ENCODE assay signal across 29 cellular contexts in the genomic region with DNA sequence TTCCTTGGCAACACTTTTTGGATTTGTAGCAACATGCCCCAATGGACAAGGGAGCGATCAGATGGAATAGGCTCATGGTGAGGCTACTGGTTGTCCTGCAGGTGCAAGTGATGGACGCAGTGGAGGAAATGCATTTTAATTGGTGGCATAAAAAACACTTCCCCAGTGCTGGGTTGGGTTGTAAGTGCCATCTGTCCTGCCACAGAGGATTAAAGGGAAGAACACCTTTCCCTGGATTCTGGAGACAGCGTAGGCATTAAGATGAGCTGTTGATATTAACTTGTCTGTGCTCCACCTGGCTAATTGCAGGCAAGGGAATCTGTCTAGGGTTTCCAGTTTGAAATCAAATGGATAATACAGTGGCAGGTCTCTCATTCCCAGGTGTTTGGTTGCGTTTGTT.
"Had no signal": no experiment of that assay in that cellular context is flagged by ENCODE, and none has a peak within 500 bp of the region (broad histone marks: within the 10 kb centered on the region; RNA-seq: fewer than 3 reads in every experiment).

No MANE protein-coding gene starts in this region.

- H3K27ac Mint-ChIP-seq: activated CD4-positive, alpha-beta T cell treated with anti-CD3 and anti-CD28 coated beads for 36 hours; activated CD8-positive, alpha-beta memory T cell treated with anti-CD3 and anti-CD28 coated beads, Interleukin-2, amount 10 ng/mL, durations not matched to agents 7 days and 5 days; activated CD8-positive, alpha-beta T cell treated with anti-CD3 and anti-CD28 coated beads, Interleukin-2, amount 10 ng/mL, durations not matched to agents 7 days and 5 days; activated naive CD8-positive, alpha-beta T cell; activated T-cell treated with anti-CD3 and anti-CD28 coated beads, Interleukin-2, amount 50 U/mL, for 72 hours; dendritic cell treated with granulocyte-macrophage colony-stimulating factor and Interleukin-4, amounts not matched to agents 40 ng/mL and 50 ng/mL, for 4 days; endodermal cell; immature natural killer cell; mesothelial cell of epicardium; naive thymus-derived CD4-positive, alpha-beta T cell; stimulated activated memory B cell treated with anti-CD40 and anti-IgM and Interleukin-4, amounts not matched to agents 10 μg/mL and 1 μg/mL and 100 μg/mL, for 72 hours; stimulated activated naive CD8-positive, alpha-beta T cell treated with anti-CD3 and anti-CD28 coated beads, Interleukin-15, amount 100 ng/mL, for 72 hours; type B pancreatic cell had no signal

- H3K36me3 ChIP-seq: ovary, prostate gland, sigmoid colon, uterus had no signal

- H3K27ac ChIP-seq: ovary, prostate gland, sigmoid colon, uterus had no signal

- H3K27me3 ChIP-seq: ovary, sigmoid colon, uterus had no signal

- H3K9me3 Mint-ChIP-seq: endodermal cell, mesothelial cell of epicardium, type B pancreatic cell had no signal

- H3K4me1 ChIP-seq: prostate gland, sigmoid colon had no signal

- H3K9me3 ChIP-seq: ovary, prostate gland, sigmoid colon, uterus had no signal

- DNase-seq: activated CD4-positive, alpha-beta T cell treated with anti-CD3 and anti-CD28 coated beads for 36 hours; activated CD4-positive, CD25-positive, alpha-beta regulatory T cell; activated CD8-positive, alpha-beta memory T cell treated with anti-CD3 and anti-CD28 coated beads, Interleukin-2, amount 10 ng/mL, durations not matched to agents 7 days and 5 days; activated CD8-positive, alpha-beta T cell treated with anti-CD3 and anti-CD28 coated beads, Interleukin-2, amount 10 ng/mL, durations not matched to agents 7 days and 5 days; activated naive CD4-positive, alpha-beta T cell; activated T-cell treated with anti-CD3 and anti-CD28 coated beads, Interleukin-2, amount 50 U/mL, for 72 hours; anterior cingulate cortex; endodermal cell; foreskin fibroblast; head of caudate nucleus; hypothalamus; immature natural killer cell; kidney; naive thymus-derived CD4-positive, alpha-beta T cell; ovary; sigmoid colon; small intestine; stimulated activated CD4-positive, alpha-beta T cell treated with anti-CD3 and anti-CD28 coated beads, Interleukin-4, amount 100 ng/mL, for 24 hours; stimulated activated naive CD8-positive, alpha-beta T cell treated with anti-CD3 and anti-CD28 coated beads, Interleukin-15, amount 100 ng/mL, for 72 hours; substantia nigra; uterus had no signal

- H3K27me3 Mint-ChIP-seq: activated CD8-positive, alpha-beta memory T cell treated with anti-CD3 and anti-CD28 coated beads, Interleukin-2, amount 10 ng/mL, durations not matched to agents 7 days and 5 days; type B pancreatic cell had no signal

- H3K4me3 ChIP-seq: ovary, prostate gland, sigmoid colon, uterus had no signal

- H3K4me3 Mint-ChIP-seq: activated CD4-positive, alpha-beta T cell treated with anti-CD3 and anti-CD28 coated beads for 36 hours; activated CD8-positive, alpha-beta memory T cell treated with anti-CD3 and anti-CD28 coated beads, Interleukin-2, amount 10 ng/mL, durations not matched to agents 7 days and 5 days; activated CD8-positive, alpha-beta T cell treated with anti-CD3 and anti-CD28 coated beads, Interleukin-2, amount 10 ng/mL, durations not matched to agents 7 days and 5 days; activated naive CD8-positive, alpha-beta T cell; activated T-cell treated with anti-CD3 and anti-CD28 coated beads, Interleukin-2, amount 50 U/mL, for 72 hours; central memory CD8-positive, alpha-beta T cell; dendritic cell treated with granulocyte-macrophage colony-stimulating factor and Interleukin-4, amounts not matched to agents 40 ng/mL and 50 ng/mL, for 4 days; endodermal cell; immature natural killer cell; mesothelial cell of epicardium; naive thymus-derived CD4-positive, alpha-beta T cell; stimulated activated memory B cell treated with anti-CD40 and anti-IgM and Interleukin-4, amounts not matched to agents 10 μg/mL and 1 μg/mL and 100 μg/mL, for 72 hours; stimulated activated naive CD8-positive, alpha-beta T cell treated with anti-CD3 and anti-CD28 coated beads, Interleukin-15, amount 100 ng/mL, for 72 hours; type B pancreatic cell had no signal

- H3K4me1 Mint-ChIP-seq: activated CD8-positive, alpha-beta memory T cell treated with anti-CD3 and anti-CD28 coated beads, Interleukin-2, amount 10 ng/mL, durations not matched to agents 7 days and 5 days; central memory CD8-positive, alpha-beta T cell; stimulated activated memory B cell treated with anti-CD40 and anti-IgM and Interleukin-4, amounts not matched to agents 10 μg/mL and 1 μg/mL and 100 μg/mL, for 72 hours had no signal

- H3K36me3 Mint-ChIP-seq: activated CD8-positive, alpha-beta memory T cell treated with anti-CD3 and anti-CD28 coated beads, Interleukin-2, amount 10 ng/mL, durations not matched to agents 7 days and 5 days; activated naive CD8-positive, alpha-beta T cell; immature natural killer cell; mesothelial cell of epicardium; stimulated activated memory B cell treated with anti-CD40 and anti-IgM and Interleukin-4, amounts not matched to agents 10 μg/mL and 1 μg/mL and 100 μg/mL, for 72 hours; type B pancreatic cell had no signal

- ATAC-seq: activated CD4-positive, alpha-beta T cell treated with anti-CD3 and anti-CD28 coated beads for 36 hours; activated CD8-positive, alpha-beta memory T cell treated with anti-CD3 and anti-CD28 coated beads, Interleukin-2, amount 10 ng/mL, durations not matched to agents 7 days and 5 days; activated CD8-positive, alpha-beta T cell treated with anti-CD3 and anti-CD28 coated beads, Interleukin-2, amount 10 ng/mL, durations not matched to agents 7 days and 5 days; activated T-cell treated with anti-CD3 and anti-CD28 coated beads, Interleukin-2, amount 50 U/mL, for 72 hours; esophagus mucosa; naive thymus-derived CD4-positive, alpha-beta T cell; stimulated activated memory B cell treated with anti-CD40 and anti-IgM and Interleukin-4, amounts not matched to agents 10 μg/mL and 1 μg/mL and 100 μg/mL, for 72 hours; stimulated activated naive CD8-positive, alpha-beta T cell treated with anti-CD3 and anti-CD28 coated beads, Interleukin-15, amount 100 ng/mL, for 72 hours had no signal
